Comparison of ENCODE assay signal across 8 cellular contexts in the genomic region with DNA sequence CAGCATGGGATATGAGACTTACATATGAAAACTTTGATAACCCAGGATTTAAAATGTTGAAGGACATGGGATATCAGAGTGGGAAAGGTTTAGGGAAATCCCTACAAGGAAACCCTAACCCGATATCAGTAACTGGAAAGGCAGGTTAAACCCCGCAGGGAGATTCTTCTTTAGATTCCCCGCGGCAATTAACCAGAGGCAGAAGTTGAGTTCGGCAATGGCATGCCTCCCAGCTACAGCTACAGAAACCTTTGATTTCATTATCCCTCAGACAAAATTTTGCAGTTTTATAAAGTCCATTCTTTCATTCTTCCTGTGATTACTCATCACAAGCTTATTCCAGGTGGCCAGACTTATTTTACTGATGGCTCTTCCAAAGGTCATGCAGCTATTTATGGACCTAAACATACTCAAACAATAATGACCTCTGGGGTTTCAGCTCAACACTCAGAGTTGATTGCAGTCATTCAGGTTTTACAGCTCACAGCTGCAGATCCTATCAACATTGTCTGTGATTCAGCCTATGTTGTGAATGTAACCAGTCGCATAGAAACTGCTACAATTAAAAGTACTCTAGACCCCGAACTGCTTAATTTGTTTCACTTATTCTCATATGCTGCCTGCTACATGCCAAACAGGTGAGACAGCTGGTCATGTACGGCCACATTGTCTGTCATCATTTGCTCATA. TPM values are rescaled to one million over a fixed set of nuclear protein-coding genes. Genes with fewer than 3 reads are reported as not detected.
DNase-seq lines count a peak whose midpoint lies in the region; ATAC-seq, FAIRE-seq and TF ChIP-seq lines count a peak whose summit lies in the region.
"Not testable (repeated sequence)": the region's sequence is repeated elsewhere in the genome, so short reads cannot be mapped to it uniquely, and the experiment has no call there.

No MANE protein-coding gene starts in this region.

- H3K9ac ChIP-seq in IMR-90 (ENCODE audit: low read depth, low read length); fibroblast of lung (ENCODE audit: insufficient read depth, low read length): not testable (repeated sequence)
- peak overlapping the region; percentile 30 for H3K9ac ChIP-seq in astrocyte (ENCODE audit: low read length)

- H3K56ac ChIP-seq in IMR-90 (ENCODE audit: extremely low read depth, insufficient read depth, low read length): not testable (repeated sequence)

- WGBS in IMR-90 (ENCODE audit: extremely low coverage in 2 of 2, insufficient read length in 1 of 2), 2 experiments: 0% methylated on average over 2 of the region's 8 CpGs; no CpG with 5 or more reads in 1 of the 2 experiments
- WGBS in right lobe of liver (ENCODE audit: insufficient coverage, low coverage, low lambda C conversion rate, missing lambda C conversion rate): 38% methylated on average over 7 of the region's 8 CpGs

- H4K91ac ChIP-seq in IMR-90 (ENCODE audit: insufficient read depth, low read depth, low read length): not testable (repeated sequence)

- H2AFZ ChIP-seq in IMR-90 (replicated peaks; ENCODE audit: low read length, poor library complexity); astrocyte (ENCODE audit: low read depth, low read length); fibroblast of lung (ENCODE audit: low read length): not testable (repeated sequence)

- peak overlapping the region; percentile 81 for H3K27ac Mint-ChIP-seq in astrocyte (ENCODE audit: unreplicated experiment)
- H3K27ac Mint-ChIP-seq in stimulated activated memory B cell treated with anti-CD40 and anti-IgM and Interleukin-4, amounts not matched to agents 10 μg/mL and 1 μg/mL and 100 μg/mL, for 72 hours: peak overlapping the region; percentile 54

- H3K27me3 Mint-ChIP-seq in astrocyte (ENCODE audit: low read depth, unreplicated experiment): peaks cover 16% of the 10 kb centered on the region
- H3K27me3 Mint-ChIP-seq in stimulated activated memory B cell treated with anti-CD40 and anti-IgM and Interleukin-4, amounts not matched to agents 10 μg/mL and 1 μg/mL and 100 μg/mL, for 72 hours: peaks cover 15% of the 10 kb centered on the region

- H3K18ac ChIP-seq in IMR-90 (ENCODE audit: low read depth, low read length): not testable (repeated sequence)

- H3K4me2 ChIP-seq in IMR-90 (ENCODE audit: low read depth, low read length): peak overlapping the region; percentile 41; the same call in 1 of the 2 replicates
- peak overlapping the region; percentile 63 for H3K4me2 ChIP-seq in astrocyte (ENCODE audit: low read length)
- not testable (repeated sequence) for H3K4me2 ChIP-seq in fibroblast of lung (ENCODE audit: extremely low read depth, insufficient read depth, low read length)

- not testable (repeated sequence) for H2BK20ac ChIP-seq in IMR-90 (ENCODE audit: low read depth, low read length)

- POLR2A ChIA-PET in IMR-90 (lab: Charles Lee; ENCODE audit: unreplicated experiment): not testable (repeated sequence)

- H4K5ac ChIP-seq in IMR-90 (ENCODE audit: low read depth, low read length): not testable (repeated sequence)

- not testable (repeated sequence) for H3K79me2 ChIP-seq in astrocyte (ENCODE audit: insufficient read depth, low read length); fibroblast of lung (ENCODE audit: control insufficient read depth, insufficient read depth, low read length)

- not testable (repeated sequence) for H2BK15ac ChIP-seq in IMR-90 (ENCODE audit: low read depth, low read length)

- in situ Hi-C loops in IMR-90 (cut with MboI; ENCODE audit: low sequenced_read_pairs): not testable (repeated sequence)

- peak; percentile 61 for DNase-seq in DMS153 treated with DMSO at 0.1 percent for 48 hours (lab: John Stamatoyannopoulos, UW; ENCODE audit: unreplicated experiment)
- peak; percentile 85 for DNase-seq in IMR-90
- DNase-seq in NCI-H2196 (lab: John Stamatoyannopoulos, UW; ENCODE audit: unreplicated experiment): peak; percentile 23
- peak; percentile 39 for DNase-seq in RKO (ENCODE audit: low spot score)
- peak; percentile 73 for DNase-seq in astrocyte (ENCODE audit: low read depth)
- peak; percentile 47 to 79 for DNase-seq in fibroblast of lung (ENCODE audit: low read depth in 2 of 2)
- DNase-seq in right lobe of liver: not testable (repeated sequence)

- not testable (repeated sequence) for FAIRE-seq in astrocyte (lab: Jason Lieb, UNC)

- not testable (repeated sequence) for TF ChIP-seq RAD21 in IMR-90 (IDR thresholded peaks at IDR 0.05; ENCODE audit: low read length)

- ATAC-seq in IMR-90 (ENCODE audit: low read depth) (peak; percentile 27; the same call in 1 of the 2 replicates), right lobe of liver (peak in 3 of 4 donors; percentile 20 to 36 (median 26))
- ATAC-seq in stimulated activated memory B cell treated with anti-CD40 and anti-IgM and Interleukin-4, amounts not matched to agents 10 μg/mL and 1 μg/mL and 100 μg/mL, for 72 hours: not testable (repeated sequence)

- H3K4me1 ChIP-seq in IMR-90 (ENCODE audit: control insufficient read depth, insufficient read depth, low read length); fibroblast of lung (ENCODE audit: control insufficient read depth, extremely low read depth, insufficient read depth, low read length): not testable (repeated sequence)
- H3K4me1 ChIP-seq in astrocyte (ENCODE audit: insufficient read depth, low read length) (peaks cover 11% of the 10 kb centered on the region), right lobe of liver (peaks cover 0 to 30% (median 10%) of the 10 kb centered on the region in 4 donors)

- dilution Hi-C loops in IMR-90 (cut with HindIII; ENCODE audit: low sequenced_read_pairs, unreplicated experiment): not testable (repeated sequence)

- not testable (repeated sequence) for H2AK9ac ChIP-seq in IMR-90 (replicated peaks; ENCODE audit: low read depth, low read length, poor library complexity)

- not testable (repeated sequence) for H3K79me1 ChIP-seq in IMR-90 (ENCODE audit: low read depth in 1 of 2, low read length in 2 of 2)

- TF ChIP-seq CTCF in IMR-90 (conservative IDR thresholded peaks at IDR 0.05; ENCODE audit: low read depth, low read length); astrocyte (IDR thresholded peaks at IDR 0.05; ENCODE audit: insufficient read depth, low read depth, low read length); fibroblast of lung (conservative IDR thresholded peaks at IDR 0.05 in 1 of 2, IDR thresholded peaks at IDR 0.05 in 1 of 2; ENCODE audit: low read depth in 1 of 2, low read length in 2 of 2); right lobe of liver (IDR thresholded peaks at IDR 0.05): not testable (repeated sequence)

- not testable (repeated sequence) for BruUV-seq in IMR-90 (replicated peaks; lab: Mats Ljungman, UMichigan)

- not testable (repeated sequence) for H3K27ac ChIP-seq in IMR-90 (ENCODE audit: insufficient read depth, low read length); fibroblast of lung (ENCODE audit: insufficient read depth, low read length)
- H3K27ac ChIP-seq in astrocyte (ENCODE audit: low read depth, low read length) (peak overlapping the region; percentile 43), right lobe of liver (peak overlapping the region; percentile 40 to 73 (median 63))

- H3K27me3 ChIP-seq in IMR-90 (ENCODE audit: control insufficient read depth, insufficient read depth, low read length); astrocyte (ENCODE audit: insufficient read depth, low read length); fibroblast of lung (ENCODE audit: control insufficient read depth, insufficient read depth, low read length); right lobe of liver: not testable (repeated sequence)

- H3K36me3 Mint-ChIP-seq in astrocyte (ENCODE audit: low read depth, unreplicated experiment); stimulated activated memory B cell treated with anti-CD40 and anti-IgM and Interleukin-4, amounts not matched to agents 10 μg/mL and 1 μg/mL and 100 μg/mL, for 72 hours: not testable (repeated sequence)

- H3K4me1 Mint-ChIP-seq in astrocyte (ENCODE audit: low read depth, unreplicated experiment): peaks cover 18% of the 10 kb centered on the region
- peaks cover 29% of the 10 kb centered on the region for H3K4me1 Mint-ChIP-seq in stimulated activated memory B cell treated with anti-CD40 and anti-IgM and Interleukin-4, amounts not matched to agents 10 μg/mL and 1 μg/mL and 100 μg/mL, for 72 hours

- H2BK120ac ChIP-seq in IMR-90 (ENCODE audit: low read depth, low read length): not testable (repeated sequence)

- H3K9me3 Mint-ChIP-seq in astrocyte (ENCODE audit: unreplicated experiment): peaks cover 13% of the 10 kb centered on the region
- not testable (repeated sequence) for H3K9me3 Mint-ChIP-seq in stimulated activated memory B cell treated with anti-CD40 and anti-IgM and Interleukin-4, amounts not matched to agents 10 μg/mL and 1 μg/mL and 100 μg/mL, for 72 hours

- H2AK5ac ChIP-seq in IMR-90 (ENCODE audit: low read depth, low read length): not testable (repeated sequence)

- not testable (repeated sequence) for H4K8ac ChIP-seq in IMR-90 (ENCODE audit: low read depth in 2 of 2, low read length in 2 of 2)

- H3K14ac ChIP-seq in IMR-90 (replicated peaks; ENCODE audit: low read depth, low read length): not testable (repeated sequence)

- H3K36me3 ChIP-seq in IMR-90 (ENCODE audit: control insufficient read depth, insufficient read depth, low read length); astrocyte (ENCODE audit: insufficient read depth, low read length); fibroblast of lung (ENCODE audit: control insufficient read depth, insufficient read depth, low read length); right lobe of liver: not testable (repeated sequence)

- CTCF ChIA-PET in IMR-90 (lab: Yijun Ruan, JAX): interaction anchor here (0.8 kb wide), 1 partner anchor 16 kb away, joined by 3 read pairs; no protein-coding TSS in a partner anchor

- intact Hi-C loops in IMR-90 (cut with micrococcal nuclease): loop anchor here (5.0 to 10.0 kb wide), 2 partner anchors 32 to 185 kb away; no protein-coding TSS in a partner anchor
- intact Hi-C loops in right lobe of liver (cut with DNase I): not testable (repeated sequence)

- not testable (repeated sequence) for H3K4me3 ChIP-seq in IMR-90 (ENCODE audit: insufficient read depth, low read depth, low read length); astrocyte (ENCODE audit: insufficient read depth, low read depth, low read length); fibroblast of lung (replicated peaks in 1 of 4; ENCODE audit: control extremely low read depth in 1 of 4, insufficient read depth in 1 of 4, low read depth in 3 of 4, low read length in 4 of 4); right lobe of liver

- H4K20me1 ChIP-seq in IMR-90 (ENCODE audit: insufficient read depth, low read length); astrocyte (ENCODE audit: insufficient read depth, low read length); fibroblast of lung (ENCODE audit: control insufficient read depth, extremely low read depth, insufficient read depth, low read length): not testable (repeated sequence)

- not testable (repeated sequence) for H3K4me3 Mint-ChIP-seq in astrocyte (ENCODE audit: unreplicated experiment); stimulated activated memory B cell treated with anti-CD40 and anti-IgM and Interleukin-4, amounts not matched to agents 10 μg/mL and 1 μg/mL and 100 μg/mL, for 72 hours

- not testable (repeated sequence) for TF ChIP-seq POLR2A in IMR-90 (IDR thresholded peaks at IDR 0.05; ENCODE audit: low read depth, low read length)
- peak; percentile 46 for TF ChIP-seq POLR2A in right lobe of liver (IDR thresholded peaks at IDR 0.05)

- H3K9me1 ChIP-seq in IMR-90 (ENCODE audit: insufficient read depth, low read length): not testable (repeated sequence)

- H3K4ac ChIP-seq in IMR-90 (ENCODE audit: low read depth, low read length): not testable (repeated sequence)

- peak overlapping the region; percentile 38 for H2BK5ac ChIP-seq in IMR-90 (ENCODE audit: low read depth, low read length, poor library complexity, severe bottlenecking)

- H3K9me3 ChIP-seq in IMR-90 (ENCODE audit: control insufficient read depth, insufficient read depth, low read length); astrocyte (ENCODE audit: insufficient read depth, low read depth, low read length); fibroblast of lung (ENCODE audit: control insufficient read depth, insufficient read depth, low read depth, low read length); right lobe of liver: not testable (repeated sequence)

- H3K23ac ChIP-seq in IMR-90 (ENCODE audit: low read depth, low read length): not testable (repeated sequence)

RNA-seq across cellular contexts. Expression of a gene that starts 7.0 kb away (rescaled TPM):
- total RNA-seq in IMR-90 (2012; rRNA removed) (91.9 and 120 TPM in 2 replicates), astrocyte (360 and 379 TPM in 2 replicates), fibroblast of lung (71.4 and 120 TPM in 2 replicates), right lobe of liver (10 to 100 TPM; 56.9 to 86.9 (median 63.4) TPM)
- polyA plus RNA-seq in IMR-90 (2012; rRNA removed) (513 and 528 TPM in 2 replicates), fibroblast of lung (440 and 556 TPM in 2 replicates)
- 250 and 846 TPM in 2 replicates for polyA plus RNA-seq in IMR-90 (2012; cell fraction: cytosol; rRNA removed)
- polyA plus RNA-seq in IMR-90 (2012; cell fraction: nucleus; rRNA removed; ENCODE audit: low replicate concordance): 45.1 and 159 TPM in 2 replicates
- 406 and 499 TPM in 2 replicates for polyA plus RNA-seq in fibroblast of lung (2012)
- 1,060 and 1,140 TPM in 2 replicates for polyA minus RNA-seq in fibroblast of lung (ENCODE audit: low replicate concordance)
